15 cellular contexts compared by ENCODE assay signal in the genomic region with DNA sequence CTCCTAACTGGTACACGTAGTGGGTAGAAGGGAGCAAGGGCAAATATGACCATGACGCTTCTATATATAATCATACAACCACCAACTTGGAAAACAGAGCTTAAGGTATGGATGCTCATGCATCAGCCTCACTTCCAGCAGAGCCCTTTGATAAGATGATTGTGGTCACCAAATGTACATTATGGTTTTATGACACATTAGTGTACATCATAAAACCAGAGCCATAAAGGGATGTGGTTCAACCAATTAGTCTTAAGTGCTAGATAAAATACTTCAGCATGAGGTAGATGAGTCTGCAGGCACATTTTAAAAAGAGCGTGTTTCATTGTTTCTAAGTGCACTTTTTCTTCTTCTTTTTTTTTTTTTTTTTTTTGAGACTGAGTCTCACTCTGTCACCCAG.
DNase-seq lines count a peak whose midpoint lies in the region; ATAC-seq and TF ChIP-seq lines count a peak whose summit lies in the region.
"Had no signal": no experiment of that assay in that cellular context is flagged by ENCODE, and none has a peak within 500 bp of the region (broad histone marks: within the 10 kb centered on the region; RNA-seq: fewer than 3 reads in every experiment).

No MANE protein-coding gene starts in this region.

- H3K4me1 Mint-ChIP-seq in central memory CD8-positive, alpha-beta T cell: peaks cover 36% of the 10 kb centered on the region

- peaks cover 17% of the 10 kb centered on the region for H3K9me3 Mint-ChIP-seq in central memory CD8-positive, alpha-beta T cell

- no peaks in the 10 kb centered on the region for H3K27me3 Mint-ChIP-seq in central memory CD8-positive, alpha-beta T cell
- H3K27me3 Mint-ChIP-seq: activated T-cell treated with anti-CD3 and anti-CD28 coated beads, Interleukin-2, amount 50 U/mL, for 24 hours; type B pancreatic cell had no signal

- ATAC-seq in central memory CD8-positive, alpha-beta T cell (replicated peaks; ENCODE audit: extremely low read depth, poor library complexity, severe bottlenecking): peak; percentile 94
- ATAC-seq in GM19328 (IDR thresholded peaks at IDR 0.05; ENCODE audit: unreplicated experiment): no peak
- ATAC-seq in HG03095 (IDR thresholded peaks at IDR 0.05; ENCODE audit: unreplicated experiment): no peak
- ATAC-seq: left lobe of liver; naive thymus-derived CD8-positive, alpha-beta T cell had no signal

- H3K36me3 Mint-ChIP-seq in central memory CD8-positive, alpha-beta T cell (ENCODE audit: insufficient read depth): peaks cover 9% of the 10 kb centered on the region
- H3K36me3 Mint-ChIP-seq: type B pancreatic cell had no signal

- H3K27ac Mint-ChIP-seq in central memory CD8-positive, alpha-beta T cell (ENCODE audit: low read depth): peak overlapping the region; percentile 48
- H3K27ac Mint-ChIP-seq: activated T-cell treated with anti-CD3 and anti-CD28 coated beads, Interleukin-2, amount 50 U/mL, for 24 hours; naive thymus-derived CD8-positive, alpha-beta T cell had no signal

- no peak for TF ChIP-seq CTCF in C4-2B (conservative IDR thresholded peaks at IDR 0.05)

- H3K27ac ChIP-seq in C4-2B: peak overlapping the region; percentile 80
- H3K27ac ChIP-seq: SK-N-MC had no signal

- DNase-seq in ELR (ENCODE audit: low read depth): peak; percentile 9
- peak; percentile 53 for DNase-seq in NCI-H748 treated with DMSO at 0.1 percent for 48 hours (lab: John Stamatoyannopoulos, UW)
- no peak for DNase-seq in central memory CD8-positive, alpha-beta T cell (ENCODE audit: low spot score in 2 of 2)
- DNase-seq in NCI-H2081 treated with DMSO at 0.1 percent for 48 hours (lab: John Stamatoyannopoulos, UW): no peak
- no peak for DNase-seq in activated CD4-positive, alpha-beta T cell treated with anti-CD3 and anti-CD28 coated beads for 1 hour
- DNase-seq: activated T-cell treated with anti-CD3 and anti-CD28 coated beads, Interleukin-2, amount 50 U/mL, for 24 hours; AML-193; aorta had no signal

- no peak overlapping the region for H3K4me3 Mint-ChIP-seq in central memory CD8-positive, alpha-beta T cell
- H3K4me3 Mint-ChIP-seq: activated T-cell treated with anti-CD3 and anti-CD28 coated beads, Interleukin-2, amount 50 U/mL, for 24 hours; naive thymus-derived CD8-positive, alpha-beta T cell had no signal

Comparison
In these comparisons a context has a peak if more than half of its experiments do, and no peak if none do; other contexts are left out.
1. DNase-seq: peak in ELR (single experiment) and NCI-H748 treated with DMSO at 0.1 percent for 48 hours (single experiment); none in central memory CD8-positive, alpha-beta T cell (0 of 2), NCI-H2081 treated with DMSO at 0.1 percent for 48 hours (single experiment) and activated CD4-positive, alpha-beta T cell treated with anti-CD3 and anti-CD28 coated beads for 1 hour (single experiment).